In the genomic region with DNA sequence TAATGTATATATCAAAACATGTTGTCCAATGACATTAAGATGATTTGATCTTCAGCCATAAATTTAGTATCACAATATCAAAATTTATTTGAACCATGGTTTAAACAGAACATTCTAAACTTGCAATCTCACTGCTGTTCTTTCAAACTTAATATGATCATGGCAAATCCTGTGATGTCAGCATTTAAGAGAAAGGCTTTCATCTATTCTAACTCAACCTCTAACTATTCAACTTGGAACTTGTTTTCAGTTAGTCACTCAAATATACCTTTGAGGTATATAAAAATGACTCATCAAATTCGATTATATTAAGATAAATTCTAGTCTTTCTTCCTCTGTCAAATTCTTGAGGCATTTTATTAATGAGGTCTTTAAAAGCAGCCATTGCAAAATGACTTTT, we compare ENCODE assay signal across 9 cellular contexts.
"Had no signal": no experiment of that assay in that cellular context is flagged by ENCODE, and none has a peak within 500 bp of the region (broad histone marks: within the 10 kb centered on the region; RNA-seq: fewer than 3 reads in every experiment).

No MANE protein-coding gene starts in this region.

- DNase-seq: GM23248, GOT3, H7, HFFc6, IMR-90 had no signal

- H3K9me3 ChIP-seq: HAP-1 had no signal

- H3K9ac ChIP-seq: GM23248 had no signal

- H3K36me3 ChIP-seq: HAP-1 had no signal

- ATAC-seq: HCT116, K562 had no signal

- H3K4me1 ChIP-seq: HAP-1 had no signal

- H2AFZ ChIP-seq: GM23248 had no signal

- H3K27ac ChIP-seq: GM23248, HL-60 had no signal

- H3K4me3 ChIP-seq: GM23248, HAP-1, K562 had no signal

- FAIRE-seq: K562 had no signal
